13 cellular contexts compared by ENCODE assay signal in the genomic region with DNA sequence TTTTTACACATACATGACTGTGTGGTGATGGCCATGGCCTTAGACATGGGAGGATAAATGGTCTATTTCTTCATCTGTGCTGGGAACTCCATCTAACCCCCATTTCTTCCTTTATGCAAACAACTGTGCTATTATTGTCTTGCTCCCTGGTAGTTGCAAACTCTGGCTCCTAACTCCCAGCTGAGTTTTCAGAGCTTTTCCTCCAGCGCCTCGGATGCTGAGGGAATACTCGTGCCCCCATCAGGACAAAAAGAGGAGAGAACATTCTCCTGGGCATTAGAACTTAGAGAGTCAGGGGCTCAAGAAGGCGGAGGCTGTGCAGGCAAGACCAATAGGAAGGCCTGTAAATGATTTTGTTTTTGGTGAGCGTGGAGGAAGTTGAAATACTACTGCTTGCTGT. TPM values are rescaled to one million over a fixed set of nuclear protein-coding genes. Genes with fewer than 3 reads are reported as not detected.
DNase-seq lines count a peak whose midpoint lies in the region; ATAC-seq and TF ChIP-seq lines count a peak whose summit lies in the region.
"Had no signal": no experiment of that assay in that cellular context is flagged by ENCODE, and none has a peak within 500 bp of the region (broad histone marks: within the 10 kb centered on the region; RNA-seq: fewer than 3 reads in every experiment).

No MANE protein-coding gene starts in this region.

- DNase-seq in ascending aorta (ENCODE audit: low spot score in 2 of 2) (no peak), foreskin fibroblast (peak in 1 of 2 donors; percentile 36), osteoblast (ENCODE audit: insufficient read length, low spot score, missing footprints) (no peak), tibial nerve (ENCODE audit: low spot score in 2 of 2) (no peak), glutamatergic neuron (no peak)
- no peak for DNase-seq in activated CD8-positive, alpha-beta memory T cell treated with anti-CD3 and anti-CD28 coated beads, Interleukin-2, amount 50 U/mL, for 48 hours
- DNase-seq: activated CD4-positive, alpha-beta T cell treated with anti-CD3 and anti-CD28 coated beads, Interleukin-2, amount 50 U/mL, for 48 hours; EL; NCI-H1092; NCI-H446; SJCRH30 had no signal

- H3K4me3 Mint-ChIP-seq in glutamatergic neuron (ENCODE audit: unreplicated experiment) = no peak overlapping the region
- H3K4me3 Mint-ChIP-seq: IgD-negative memory B cell had no signal

- no peaks in the 10 kb centered on the region for H3K36me3 Mint-ChIP-seq in glutamatergic neuron (ENCODE audit: unreplicated experiment)
- H3K36me3 Mint-ChIP-seq: IgD-negative memory B cell had no signal

- peaks cover 5% of the 10 kb centered on the region for H4K20me1 ChIP-seq in osteoblast (ENCODE audit: insufficient read depth, low read length)

- TF ChIP-seq EP300 in tibial nerve (IDR thresholded peaks at IDR 0.05) = peak in 1 of 2 donors; percentile 22

- H3K27me3 Mint-ChIP-seq in glutamatergic neuron (ENCODE audit: unreplicated experiment) = no peaks in the 10 kb centered on the region

- H3K4me1 Mint-ChIP-seq in glutamatergic neuron (ENCODE audit: low read depth, unreplicated experiment) = no peaks in the 10 kb centered on the region

- peak in 1 of 3 experiments; percentile 33 for TF ChIP-seq CTCF in ascending aorta (IDR thresholded peaks at IDR 0.05)
- TF ChIP-seq CTCF in foreskin fibroblast (IDR thresholded peaks at IDR 0.05; ENCODE audit: low read depth, low read length) = no peak
- no peak for TF ChIP-seq CTCF in osteoblast (IDR thresholded peaks at IDR 0.05; ENCODE audit: extremely low read depth, low read depth, low read length)
- TF ChIP-seq CTCF in tibial nerve (IDR thresholded peaks at IDR 0.05) = no peak
- TF ChIP-seq CTCF in glutamatergic neuron (IDR thresholded peaks at IDR 0.05; ENCODE audit: partially characterized antibody, unreplicated experiment) = no peak

- no peaks in the 10 kb centered on the region for H3K9me3 Mint-ChIP-seq in glutamatergic neuron (ENCODE audit: unreplicated experiment)

- peaks cover 18% of the 10 kb centered on the region for H3K79me2 ChIP-seq in osteoblast (ENCODE audit: insufficient read depth, low read length)

- H3K4me2 ChIP-seq in osteoblast (ENCODE audit: insufficient read depth, low read length) = peak overlapping the region; percentile 92

- no peak for TF ChIP-seq POLR2A in tibial nerve (IDR thresholded peaks at IDR 0.05)

- H3K36me3 ChIP-seq in ascending aorta = no peaks in the 10 kb centered on the region
- H3K36me3 ChIP-seq in osteoblast (ENCODE audit: insufficient read depth, low read length) = no peaks in the 10 kb centered on the region
- H3K36me3 ChIP-seq in tibial nerve = peaks cover 0 to 7% (median 0%) of the 10 kb centered on the region in 3 donors
- H3K36me3 ChIP-seq: SJCRH30 had no signal

- 41 to 42% methylated on average over 5 of the region's 5 CpGs for WGBS in tibial nerve, 2 donors

- H2AFZ ChIP-seq in osteoblast (ENCODE audit: low read length) = no peak overlapping the region

- H3K27me3 ChIP-seq in ascending aorta (no peaks in the 10 kb centered on the region), osteoblast (ENCODE audit: insufficient read depth, low read length) (no peaks in the 10 kb centered on the region), tibial nerve (no peaks in the 10 kb centered on the region)

- H3K4me3 ChIP-seq in ascending aorta = peak overlapping the region; percentile 63 to 75
- peak overlapping the region; percentile 74 to 91 for H3K4me3 ChIP-seq in foreskin fibroblast (ENCODE audit: low read depth in 1 of 2, low read length in 2 of 2)
- H3K4me3 ChIP-seq in osteoblast (ENCODE audit: insufficient read depth, low read length) = peak overlapping the region; percentile 84
- H3K4me3 ChIP-seq in tibial nerve = peak overlapping the region; percentile 52 to 83 (median 70)
- H3K4me3 ChIP-seq: SJCRH30 had no signal

- no peak for ATAC-seq in HG02938 (IDR thresholded peaks at IDR 0.05; ENCODE audit: unreplicated experiment)

- H3K27ac ChIP-seq in ascending aorta (peak overlapping the region; percentile 38 to 83), osteoblast (ENCODE audit: low read depth, low read length) (no peak overlapping the region), tibial nerve (peak overlapping the region; percentile 85 to 96 (median 87))
- H3K27ac ChIP-seq: SJCRH30 had no signal

- intact Hi-C loops in ascending aorta (cut with DNase I) = no loop called here

- H3K4me1 ChIP-seq in ascending aorta = peaks cover 3 to 25% of the 10 kb centered on the region in 2 donors
- H3K4me1 ChIP-seq in osteoblast (ENCODE audit: insufficient read depth, low read length) = peaks cover 26% of the 10 kb centered on the region
- peaks cover 0 to 62% (median 26%) of the 10 kb centered on the region in 4 donors for H3K4me1 ChIP-seq in tibial nerve
- H3K4me1 ChIP-seq: SJCRH30 had no signal

- no peaks in the 10 kb centered on the region for H3K9me3 ChIP-seq in ascending aorta
- no peaks in the 10 kb centered on the region for H3K9me3 ChIP-seq in osteoblast (ENCODE audit: low read depth, low read length)
- no peaks in the 10 kb centered on the region for H3K9me3 ChIP-seq in tibial nerve
- H3K9me3 ChIP-seq: SJCRH30 had no signal

- no peak overlapping the region for H3K27ac Mint-ChIP-seq in glutamatergic neuron (ENCODE audit: unreplicated experiment)
- H3K27ac Mint-ChIP-seq: IgD-negative memory B cell had no signal

RNA-seq across cellular contexts. Expression of a gene that starts 2.1 kb away (rescaled TPM):
- total RNA-seq in ascending aorta (44.0 TPM), osteoblast (29.0 and 46.9 TPM in 2 replicates), tibial nerve (100 to 1,000 TPM in 1 of 4 donors, 10 to 100 TPM in 3; 73.9 to 133 (median 93.3) TPM), glutamatergic neuron (ENCODE audit: unreplicated experiment) (0.59 TPM)

Comparison
In these comparisons a context has a peak if more than half of its experiments do, and no peak if none do; other contexts are left out.
1. RNA of a gene that starts 2.1 kb away (total RNA-seq): 73.9 to 133 TPM in tibial nerve, 44.0 TPM in ascending aorta (single experiment) and 29.0 to 46.9 TPM in osteoblast; 0.59 TPM in glutamatergic neuron (single experiment); every median in the first group is over 10 times any median in the second.
2. Peak in every context shown above with its lines, with median percentiles within 50 percentile points of each other: H3K4me3 ChIP-seq.